Comparison of ENCODE assay signal across 14 cellular contexts in genomic region chr22:20396639-20397038, GRCh38. TPM values are rescaled to one million over a fixed set of nuclear protein-coding genes. Genes with fewer than 3 reads are reported as not detected.
DNase-seq lines count a peak whose midpoint lies in the region; ATAC-seq and TF ChIP-seq lines count a peak whose summit lies in the region.
"Had no signal": no experiment of that assay in that cellular context is flagged by ENCODE, and none has a peak within 500 bp of the region (broad histone marks: within the 10 kb centered on the region; RNA-seq: fewer than 3 reads in every experiment).

No MANE protein-coding gene starts in this region.

- no peaks in the 10 kb centered on the region for H3K27me3 Mint-ChIP-seq in T-helper 17 cell
- H3K27me3 Mint-ChIP-seq: activated naive CD8-positive, alpha-beta T cell treated with anti-CD3 and anti-CD28 coated beads, Interleukin-2, amount 10 ng/mL, durations not matched to agents 7 days and 5 days had no signal

- no peaks in the 10 kb centered on the region for H3K9me3 ChIP-seq in T-helper 17 cell (ENCODE audit: control insufficient read depth, low read length, poor library complexity, severe bottlenecking)
- H3K9me3 ChIP-seq: gastrocnemius medialis had no signal

- H3K4me3 ChIP-seq in fibroblast of villous mesenchyme (ENCODE audit: low read depth, low read length) (no peak overlapping the region), skeletal muscle cell (ENCODE audit: low read depth, low read length) (no peak overlapping the region)
- H3K4me3 ChIP-seq: gastrocnemius medialis had no signal

- DNase-seq in GM03348 (ENCODE audit: low spot score) (peak; percentile 44), T-helper 17 cell (no peak), fibroblast of villous mesenchyme (ENCODE audit: low read depth) (peak; percentile 6), skeletal muscle cell (ENCODE audit: low read depth) (peak; percentile 71), Ammon's horn (ENCODE audit: low spot score) (no peak), GOT3 (lab: John Stamatoyannopoulos, UW) (no peak)
- DNase-seq: activated naive CD8-positive, alpha-beta T cell treated with anti-CD3 and anti-CD28 coated beads, Interleukin-2, amount 10 ng/mL, durations not matched to agents 7 days and 5 days; gastrocnemius medialis; KG1; kidney; NCI-H187 treated with DMSO at 0.1 percent for 48 hours; NCI-H774 had no signal

- peaks cover 3% of the 10 kb centered on the region for H3K36me3 Mint-ChIP-seq in T-helper 17 cell (ENCODE audit: low read depth)
- H3K36me3 Mint-ChIP-seq: activated naive CD8-positive, alpha-beta T cell treated with anti-CD3 and anti-CD28 coated beads, Interleukin-2, amount 10 ng/mL, durations not matched to agents 7 days and 5 days had no signal

- ATAC-seq in T-helper 17 cell (no peak), HG03439 (IDR thresholded peaks at IDR 0.05; ENCODE audit: unreplicated experiment) (no peak), HG03354 (IDR thresholded peaks at IDR 0.05; ENCODE audit: poor library complexity, severe bottlenecking, unreplicated experiment) (no peak)

- H3K4me1 Mint-ChIP-seq in T-helper 17 cell: peaks cover 28% of the 10 kb centered on the region

- TF ChIP-seq CTCF in fibroblast of villous mesenchyme (IDR thresholded peaks at IDR 0.05; ENCODE audit: insufficient read depth, low read depth, low read length): no peak

- H3K4me3 Mint-ChIP-seq in T-helper 17 cell: no peak overlapping the region
- H3K4me3 Mint-ChIP-seq: activated naive CD8-positive, alpha-beta T cell treated with anti-CD3 and anti-CD28 coated beads, Interleukin-2, amount 10 ng/mL, durations not matched to agents 7 days and 5 days had no signal

- H3K27ac Mint-ChIP-seq in T-helper 17 cell: peak overlapping the region; percentile 16
- H3K27ac Mint-ChIP-seq: activated naive CD8-positive, alpha-beta T cell treated with anti-CD3 and anti-CD28 coated beads, Interleukin-2, amount 10 ng/mL, durations not matched to agents 7 days and 5 days had no signal

RNA-seq across cellular contexts. Expression of gene ZNF74, which starts 2.7 kb away (rescaled TPM):
- total RNA-seq in T-helper 17 cell (1 to 10 TPM; 5.2 to 5.6 TPM), fibroblast of villous mesenchyme (10.3 and 10.8 TPM in 2 replicates)

RNA-seq across cellular contexts. Expression of gene SCARF2, which starts 41.0 kb away (rescaled TPM):
- total RNA-seq in T-helper 17 cell: 1 to 10 TPM; 3.1 to 3.6 TPM
- total RNA-seq in fibroblast of villous mesenchyme: 15.5 and 26.4 TPM in 2 replicates

Comparison
In these comparisons a context has a peak if more than half of its experiments do, and no peak if none do; other contexts are left out.
1. DNase-seq: peak in GM03348 (single experiment), fibroblast of villous mesenchyme (single experiment) and skeletal muscle cell (single experiment); none in T-helper 17 cell (0 of 3), Ammon's horn (single experiment) and GOT3 (single experiment).